In genomic region chr3:141454906-141455602, GRCh38 we compare ENCODE assay signal across 8 cellular contexts. TPM values are rescaled to one million over a fixed set of nuclear protein-coding genes. Genes with fewer than 3 reads are reported as not detected.
DNase-seq lines count a peak whose midpoint lies in the region; ATAC-seq and TF ChIP-seq lines count a peak whose summit lies in the region.

No MANE protein-coding gene starts in this region.

- H3K79me2 ChIP-seq in mesendoderm (ENCODE audit: control insufficient read depth, insufficient read depth, low read length): no peaks in the 10 kb centered on the region

- no peaks in the 10 kb centered on the region for H3K36me3 Mint-ChIP-seq in T-cell

- no CpG with 5 or more reads among the region's 20 CpGs for WGBS in mesendoderm (ENCODE audit: extremely low coverage, insufficient coverage, low lambda C conversion rate)

- H3K27me3 Mint-ChIP-seq in T-cell: no peaks in the 10 kb centered on the region

- H3K4me1 ChIP-seq in endocrine pancreas (ENCODE audit: control insufficient read depth, insufficient read depth, low read length) (no peaks in the 10 kb centered on the region), mesendoderm (ENCODE audit: control insufficient read depth, low read depth, low read length) (peaks cover 6% of the 10 kb centered on the region)

- DNase-seq in activated gamma-delta T cell treated with Interleukin-2 at 50 U/mL for 16 hours (peak; percentile 22), activated gamma-delta T cell (lab: John Stamatoyannopoulos, UW) (no peak), HEK293T (ENCODE audit: extremely low spot score) (peak; percentile 77), NCI-H187 treated with DMSO at 0.1 percent for 48 hours (lab: John Stamatoyannopoulos, UW) (peak; percentile 78), T-cell (peak in 4 of 34 experiments; percentile 7 to 31 (median 10)), mesendoderm (peak; percentile 94), inferior parietal cortex (ENCODE audit: extremely low spot score) (no peak)

- H3K23ac ChIP-seq in mesendoderm (ENCODE audit: low read length): no peak overlapping the region

- H4K5ac ChIP-seq in mesendoderm (ENCODE audit: low read length): no peak overlapping the region

- H2BK15ac ChIP-seq in mesendoderm (replicated peaks; ENCODE audit: low read depth): no peak overlapping the region

- no peak overlapping the region for H3K18ac ChIP-seq in mesendoderm (ENCODE audit: low read length)

- H3K9me3 Mint-ChIP-seq in T-cell: no peaks in the 10 kb centered on the region

- no peaks in the 10 kb centered on the region for H3K9me3 ChIP-seq in endocrine pancreas (ENCODE audit: control insufficient read depth, low read length)

- peak overlapping the region; percentile 23 for H2BK5ac ChIP-seq in mesendoderm (ENCODE audit: low read length)

- ATAC-seq in T-cell (replicated peaks in 1 of 4): peak; percentile 62 to 68 (median 66)

- H3K27ac ChIP-seq in mesendoderm (ENCODE audit: low read depth, low read length): no peak overlapping the region

- no peak overlapping the region for H3K4me2 ChIP-seq in mesendoderm (ENCODE audit: low read length)

- H3K27ac Mint-ChIP-seq in T-cell: no peak overlapping the region

- no peak overlapping the region for H3K9ac ChIP-seq in endocrine pancreas (ENCODE audit: control insufficient read depth, insufficient read depth, low read length)
- H3K9ac ChIP-seq in mesendoderm (ENCODE audit: low read length): no peak overlapping the region

- peak overlapping the region; percentile 35 for H2AK5ac ChIP-seq in mesendoderm (ENCODE audit: low read length)

- H3K27me3 ChIP-seq in endocrine pancreas (ENCODE audit: control insufficient read depth, insufficient read depth, low read length) (no peaks in the 10 kb centered on the region), mesendoderm (ENCODE audit: insufficient read depth, low read length, poor library complexity) (no peaks in the 10 kb centered on the region)

- H3K4me1 Mint-ChIP-seq in T-cell: peaks cover 8 to 13% (median 10%) of the 10 kb centered on the region in 3 donors

- POLR2A ChIA-PET in HEK293T (lab: Yijun Ruan, JAX): interaction anchor here (0.7 to 3.9 kb wide), 3 partner anchors 95 to 181 kb away, joined by 3 to 25 read pairs (median 3); no protein-coding TSS in a partner anchor
- POLR2A ChIA-PET in T-cell (lab: Charles Lee): no interaction called here

- peak overlapping the region; percentile 18 for H3K4ac ChIP-seq in mesendoderm (ENCODE audit: low read depth, low read length)

- peak overlapping the region; percentile 55 for H3K4me3 ChIP-seq in endocrine pancreas (ENCODE audit: control insufficient read depth, insufficient read depth, low read length)
- no peak overlapping the region for H3K4me3 ChIP-seq in mesendoderm (ENCODE audit: low read length)

- no peak overlapping the region for H4K8ac ChIP-seq in mesendoderm (ENCODE audit: low read depth, low read length)

- CTCF ChIA-PET in HEK293T (lab: Yijun Ruan, JAX) (interaction anchor here (0.6 to 2.6 kb wide), 15 partner anchors 13 to 151 kb away, joined by 3 to 19 read pairs (median 4); no protein-coding TSS in a partner anchor), T-cell (lab: Charles Lee) (interaction anchor here (0.6 to 4.1 kb wide), 29 partner anchors 13 to 349 kb away, joined by 3 to 67 read pairs (median 5); partner anchors contain the start of gene PXYLP1 (in 1 of the 2))

- no peak overlapping the region for H3K4me3 Mint-ChIP-seq in T-cell

- H3K79me1 ChIP-seq in mesendoderm (ENCODE audit: low read length): no peaks in the 10 kb centered on the region

- H2BK120ac ChIP-seq in mesendoderm (ENCODE audit: low read depth, low read length): no peak overlapping the region

- H3K36me3 ChIP-seq in endocrine pancreas (ENCODE audit: control insufficient read depth, insufficient read depth, low read length) (no peaks in the 10 kb centered on the region), mesendoderm (ENCODE audit: control insufficient read depth, insufficient read depth, low read length) (no peaks in the 10 kb centered on the region)

- H3K56ac ChIP-seq in mesendoderm (ENCODE audit: low read length): peak overlapping the region; percentile 73

TF ChIP-seq in HEK293T, 16 proteins besides CTCF, POLR2A, EP300 and RAD21:
- TF ChIP-seq FOXM1 (IDR thresholded peaks at IDR 0.05; ENCODE audit: borderline replicate concordance) (no peak), ARNT (IDR thresholded peaks at IDR 0.05) (no peak), HDGF (IDR thresholded peaks at IDR 0.05; ENCODE audit: borderline replicate concordance) (no peak), ZNF384 (IDR thresholded peaks at IDR 0.05) (no peak), L3MBTL2 (conservative IDR thresholded peaks at IDR 0.05) (no peak), PKNOX1 (IDR thresholded peaks at IDR 0.05) (no peak), ELF4 (IDR thresholded peaks at IDR 0.05) (no peak), SP1 (IDR thresholded peaks at IDR 0.05) (no peak), SUZ12 (IDR thresholded peaks at IDR 0.05) (no peak), FOXK2 (IDR thresholded peaks at IDR 0.05) (no peak), LEF1 (IDR thresholded peaks at IDR 0.05; ENCODE audit: borderline replicate concordance) (no peak), FOXA1 (IDR thresholded peaks at IDR 0.05) (no peak), CTBP1 (IDR thresholded peaks at IDR 0.05; ENCODE audit: borderline replicate concordance) (no peak), BHLHE40 (IDR thresholded peaks at IDR 0.05; ENCODE audit: borderline replicate concordance) (no peak), TARDBP (IDR thresholded peaks at IDR 0.05) (no peak), NFRKB (IDR thresholded peaks at IDR 0.05) (no peak)
TF ChIP-seq in HEK293T: peak in this region for 0.

RNA-seq across cellular contexts. Expression of gene RASA2, which starts 31.8 kb away (rescaled TPM):
- 10 to 100 TPM; 52.7 to 80.0 (median 62.6) TPM for total RNA-seq in T-cell
- 9.0 TPM for polyA plus RNA-seq in mesendoderm (2013, experiment 1 of 2)
- 8.1 TPM for polyA plus RNA-seq in mesendoderm (2013, experiment 2 of 2)

Comparison
In these comparisons a context has a peak if more than half of its experiments do, and no peak if none do; other contexts are left out.
1. DNase-seq: peak in activated gamma-delta T cell treated with Interleukin-2 at 50 U/mL for 16 hours (single experiment), HEK293T (single experiment), NCI-H187 treated with DMSO at 0.1 percent for 48 hours (single experiment) and mesendoderm (single experiment); none in activated gamma-delta T cell (single experiment) and inferior parietal cortex (single experiment).